ENCODE assay signal across 27 cellular contexts in the genomic region with DNA sequence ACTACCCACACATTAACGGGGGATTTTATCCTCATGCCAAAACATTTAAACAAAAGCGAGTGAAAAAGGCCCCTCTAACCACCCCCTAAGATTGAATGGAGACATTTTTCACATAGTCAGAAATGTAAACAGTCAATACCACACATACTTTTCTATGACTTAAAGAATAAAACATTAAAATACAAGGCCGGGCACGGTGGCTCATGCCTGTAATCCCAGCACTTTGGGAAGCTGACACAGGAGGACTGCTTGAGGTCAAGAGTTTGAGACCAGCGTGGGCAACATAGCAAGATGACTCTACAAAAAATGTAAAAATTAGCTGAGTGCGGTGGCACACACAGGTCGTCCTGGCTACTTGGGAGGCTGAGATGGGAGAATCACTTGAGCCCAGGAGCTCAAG. TPM values are rescaled to one million over a fixed set of nuclear protein-coding genes. Genes with fewer than 3 reads are reported as not detected.
DNase-seq lines count a peak whose midpoint lies in the region; ATAC-seq, FAIRE-seq and TF ChIP-seq lines count a peak whose summit lies in the region.
"Had no signal": no experiment of that assay in that cellular context is flagged by ENCODE, and none has a peak within 500 bp of the region (broad histone marks: within the 10 kb centered on the region; RNA-seq: fewer than 3 reads in every experiment).

No MANE protein-coding gene starts in this region.

- no peak for TF ChIP-seq POLR2A in IMR-90 (IDR thresholded peaks at IDR 0.05; ENCODE audit: low read depth, low read length)
- TF ChIP-seq POLR2A in H1 (IDR thresholded peaks at IDR 0.05; ENCODE audit: control extremely low read depth in 1 of 2, low read depth in 2 of 2, low read length in 2 of 2) = no peak

- H2BK120ac ChIP-seq in IMR-90 (ENCODE audit: low read depth, low read length) (no peak overlapping the region), H1 (replicated peaks; ENCODE audit: low read depth, low read length) (no peak overlapping the region)

- CTCF ChIA-PET in IMR-90 (lab: Yijun Ruan, JAX) (interaction anchor here (0.6 kb wide), 1 partner anchor 95 kb away, joined by 4 read pairs; no protein-coding TSS in a partner anchor), H1 (lab: Charles Lee; ENCODE audit: partially characterized antibody) (interaction anchor here (0.8 kb wide), 1 partner anchor 82 kb away, joined by 3 read pairs; no protein-coding TSS in a partner anchor)

- WGBS in IMR-90 (ENCODE audit: extremely low coverage in 2 of 2, insufficient read length in 1 of 2), 2 experiments = 17% methylated on average over 1 of the region's 7 CpGs; no CpG with 5 or more reads in 1 of the 2 experiments
- WGBS in H1 (ENCODE audit: extremely low coverage in 1 of 2, insufficient coverage in 1 of 2, insufficient read length in 1 of 2, insufficient replicate concordance in 2 of 2, low coverage in 1 of 2, low lambda C conversion rate in 2 of 2, missing lambda C conversion rate in 1 of 2), 2 experiments = 88% methylated on average over 7 of the region's 7 CpGs; no CpG with 5 or more reads in 1 of the 2 experiments

- peaks cover 7% of the 10 kb centered on the region for H3K79me2 ChIP-seq in GM23338 (replicated peaks; ENCODE audit: insufficient read depth)
- 0 out of 4 replicates have a peak, but pooled peaks cover 0 to 11% of the 10 kb centered on the region in 2 experiments for H3K79me2 ChIP-seq in H1 (ENCODE audit: control insufficient read depth in 1 of 2, insufficient read depth in 2 of 2, low read length in 2 of 2)
- H3K79me2 ChIP-seq in MM.1S (ENCODE audit: low read length) = no peaks in the 10 kb centered on the region

- H4K5ac ChIP-seq in IMR-90 (ENCODE audit: low read depth, low read length) (no peak overlapping the region; the same call in 1 of the 2 replicates), H1 (ENCODE audit: insufficient read length, low read depth, low read length) (no peak overlapping the region)

- H3K4me1 ChIP-seq in GM23338 (ENCODE audit: insufficient read depth) (peaks cover 40% of the 10 kb centered on the region), IMR-90 (ENCODE audit: control insufficient read depth, insufficient read depth, low read length) (peaks cover 5% of the 10 kb centered on the region), H1 (replicated peaks in 1 of 4; ENCODE audit: control insufficient read depth in 3 of 4, insufficient read depth in 4 of 4, low read length in 3 of 4) (peaks cover 0 to 6% (median 2%) of the 10 kb centered on the region in 4 experiments; a peak in 3 of 7 replicates), MM.1S (ENCODE audit: low read length) (peaks cover 2% of the 10 kb centered on the region; the same call in 1 of the 2 replicates)
- H3K4me1 ChIP-seq: heart right ventricle, suprapubic skin, upper lobe of right lung had no signal

- H3F3A ChIP-seq in GM23338 (replicated peaks; ENCODE audit: low read depth) (no peaks in the 10 kb centered on the region), MM.1S (ENCODE audit: insufficient read depth, low read length) (peaks cover 5% of the 10 kb centered on the region; the same call in 1 of the 2 replicates)

- H3K18ac ChIP-seq in IMR-90 (ENCODE audit: low read depth, low read length) (no peak overlapping the region), H1 (ENCODE audit: extremely low read depth, low read length) (no peak overlapping the region)

- H2BK20ac ChIP-seq in IMR-90 (ENCODE audit: low read depth, low read length) = no peak overlapping the region
- no peak overlapping the region for H2BK20ac ChIP-seq in H1 (ENCODE audit: low read length)

- H2BK5ac ChIP-seq in IMR-90 (ENCODE audit: low read depth, low read length, poor library complexity, severe bottlenecking) (peak overlapping the region; percentile 57), H1 (ENCODE audit: low read depth, low read length) (peak overlapping the region; percentile 36; the same call in 1 of the 2 replicates)

- peak overlapping the region; percentile 56 for H3K27ac ChIP-seq in GM23338 (ENCODE audit: low read depth)
- H3K27ac ChIP-seq in IMR-90 (ENCODE audit: insufficient read depth, low read length) = peak overlapping the region; percentile 10; the same call in 1 of the 2 replicates
- H3K27ac ChIP-seq in H1 (ENCODE audit: low read depth, low read length) = no peak overlapping the region
- H3K27ac ChIP-seq in MM.1S (ENCODE audit: low read length) = no peak overlapping the region
- H3K27ac ChIP-seq: C4-2B, epithelial cell of prostate, heart right ventricle, suprapubic skin, upper lobe of right lung, VCaP had no signal

- TF ChIP-seq CTCF in GM23338 (conservative IDR thresholded peaks at IDR 0.05; ENCODE audit: low read depth in 2 of 2) = no peak
- no peak for TF ChIP-seq CTCF in IMR-90 (conservative IDR thresholded peaks at IDR 0.05; ENCODE audit: low read depth, low read length)
- TF ChIP-seq CTCF in H1 (IDR thresholded peaks at IDR 0.05; ENCODE audit: control extremely low read depth in 1 of 3, insufficient read depth in 1 of 3, low read depth in 1 of 3, low read length in 3 of 3) = no peak
- no peak for TF ChIP-seq CTCF in MM.1S (IDR thresholded peaks at IDR 0.05; ENCODE audit: low read length)

- ATAC-seq in GM23338 (no peak), IMR-90 (ENCODE audit: low read depth) (peak; percentile 78)
- no peak for ATAC-seq in naive thymus-derived CD8-positive, alpha-beta T cell
- ATAC-seq: activated CD8-positive, alpha-beta memory T cell treated with anti-CD3 and anti-CD28 coated beads, Interleukin-2, amount 10 ng/mL, durations not matched to agents 7 days and 5 days; GM12878; heart right ventricle; left colon; upper lobe of right lung had no signal

- peaks cover 5% of the 10 kb centered on the region; the same call in 1 of the 2 replicates for H3K9me1 ChIP-seq in IMR-90 (ENCODE audit: insufficient read depth, low read length)

- H3K4me2 ChIP-seq in GM23338 (no peak overlapping the region), IMR-90 (ENCODE audit: low read depth, low read length) (peak overlapping the region; percentile 56; the same call in 1 of the 2 replicates), H1 (ENCODE audit: insufficient read depth in 1 of 2, low read depth in 2 of 2, low read length in 2 of 2) (no peak overlapping the region), MM.1S (ENCODE audit: low read depth, low read length) (no peak overlapping the region)

- TF ChIP-seq EP300 in H1 (IDR thresholded peaks at IDR 0.05; ENCODE audit: borderline replicate concordance in 1 of 2, low read depth in 2 of 2, low read length in 2 of 2) = no peak

- no peak for FAIRE-seq in H1 (lab: Jason Lieb, UNC)
- FAIRE-seq: D721Med, GM12878 had no signal

- no peaks in the 10 kb centered on the region for H3K23me2 ChIP-seq in H1 (ENCODE audit: low read depth, low read length)

- H3K9me3 ChIP-seq in IMR-90 (ENCODE audit: control insufficient read depth, insufficient read depth, low read length) (no peaks in the 10 kb centered on the region), H1 (ENCODE audit: insufficient read depth in 2 of 2, low read depth in 1 of 2, low read length in 1 of 2) (no peaks in the 10 kb centered on the region), MM.1S (replicated peaks; ENCODE audit: insufficient read depth, low read length) (no peaks in the 10 kb centered on the region)
- H3K9me3 ChIP-seq: heart right ventricle, suprapubic skin, upper lobe of right lung had no signal

- H3K14ac ChIP-seq in IMR-90 (replicated peaks; ENCODE audit: low read depth, low read length) (no peak overlapping the region), H1 (ENCODE audit: insufficient read length) (no peak overlapping the region)

- peaks cover 57% of the 10 kb centered on the region for H3K4me1 Mint-ChIP-seq in GM23338
- peaks cover 8 to 37% (median 21%) of the 10 kb centered on the region in 4 donors for H3K4me1 Mint-ChIP-seq in naive thymus-derived CD8-positive, alpha-beta T cell

- TF ChIP-seq RAD21 in IMR-90 (IDR thresholded peaks at IDR 0.05; ENCODE audit: low read length) = no peak
- TF ChIP-seq RAD21 in H1 (IDR thresholded peaks at IDR 0.05 in 1 of 2, conservative IDR thresholded peaks at IDR 0.05 in 1 of 2; ENCODE audit: low read depth in 2 of 2, low read length in 2 of 2) = no peak

- no peak for DNase-seq in GM23338 (ENCODE audit: low spot score)
- peak; percentile 60 for DNase-seq in IMR-90
- DNase-seq in H1 (ENCODE audit: low read depth in 1 of 2, low spot score in 2 of 2) = no peak
- DNase-seq in naive thymus-derived CD8-positive, alpha-beta T cell = no peak
- DNase-seq in effector CD4-positive, alpha-beta T cell = no peak
- DNase-seq in MM.1S = no peak
- no peak for DNase-seq in NCI-H2029 (lab: John Stamatoyannopoulos, UW)
- DNase-seq: activated CD4-positive, alpha-beta T cell treated with anti-CD3 and anti-CD28 coated beads, Interleukin-2, amount 10 ng/mL, durations not matched to agents 24 days and 14 days; activated CD8-positive, alpha-beta memory T cell treated with anti-CD3 and anti-CD28 coated beads, Interleukin-2, amount 10 ng/mL, durations not matched to agents 7 days and 5 days; cerebellar nuclear complex; GOT3; heart right ventricle; left colon; NCI-H1105 treated with DMSO at 0.1 percent for 48 hours; NCI-H1930; NCI-H526; NK-92 treated with Interleukin-12 subunit alpha and Interleukin-12 subunit beta, amount 100 ng/mL, for 24 hours; SHP77 treated with DMSO at 0.1 percent for 48 hours; stimulated activated naive CD4-positive, alpha-beta T cell; T-helper 9 cell; upper lobe of right lung had no signal

- H3K36me3 ChIP-seq in GM23338 (ENCODE audit: insufficient read depth) = no peaks in the 10 kb centered on the region; the same call in 1 of the 2 replicates
- H3K36me3 ChIP-seq in IMR-90 (ENCODE audit: control insufficient read depth, insufficient read depth, low read length) = peaks cover 4% of the 10 kb centered on the region
- peaks cover 0 to 13% (median 7%) of the 10 kb centered on the region in 4 experiments; a peak in 4 of 8 replicates for H3K36me3 ChIP-seq in H1 (ENCODE audit: control insufficient read depth in 2 of 4, insufficient read depth in 4 of 4, low read length in 3 of 4)
- H3K36me3 ChIP-seq in MM.1S (replicated peaks; ENCODE audit: insufficient read depth, low read length) = no peaks in the 10 kb centered on the region

- in situ Hi-C loops in IMR-90 (cut with MboI; ENCODE audit: low sequenced_read_pairs) = no loop called here

- no peaks in the 10 kb centered on the region for H4K20me1 ChIP-seq in GM23338 (replicated peaks; ENCODE audit: insufficient read depth)
- no peaks in the 10 kb centered on the region; the same call in 1 of the 2 replicates for H4K20me1 ChIP-seq in IMR-90 (ENCODE audit: insufficient read depth, low read length)
- peaks cover 0 to 2% of the 10 kb centered on the region in 2 experiments for H4K20me1 ChIP-seq in H1 (replicated peaks in 1 of 2; ENCODE audit: control insufficient read depth in 1 of 2, insufficient read depth in 2 of 2, low read length in 2 of 2)
- no peaks in the 10 kb centered on the region for H4K20me1 ChIP-seq in MM.1S (ENCODE audit: insufficient read depth, low read length)

- H3K9me2 ChIP-seq in GM23338 (ENCODE audit: insufficient read depth) (no peaks in the 10 kb centered on the region), MM.1S (replicated peaks; ENCODE audit: insufficient read depth, low read length) (no peaks in the 10 kb centered on the region)

- H3K4ac ChIP-seq in IMR-90 (ENCODE audit: low read depth, low read length) (no peak overlapping the region), H1 (replicated peaks; ENCODE audit: insufficient read length, low read depth, low read length) (no peak overlapping the region)

- POLR2A ChIA-PET in IMR-90 (lab: Charles Lee; ENCODE audit: unreplicated experiment) (no interaction called here), H1 (lab: Charles Lee; ENCODE audit: partially characterized antibody) (interaction anchor here (1.0 to 1.4 kb wide), 2 partner anchors 14 to 16 kb away, joined by 3 read pairs; no protein-coding TSS in a partner anchor)
- POLR2A ChIA-PET in naive thymus-derived CD8-positive, alpha-beta T cell (lab: Charles Lee) = interaction anchor here (0.6 kb wide), 1 partner anchor 179 kb away, joined by 4 read pairs; no protein-coding TSS in a partner anchor

- peak overlapping the region; percentile 87 for H3K27ac Mint-ChIP-seq in GM23338
- H3K27ac Mint-ChIP-seq in naive thymus-derived CD8-positive, alpha-beta T cell = peak overlapping the region in 8 of 10 donors; percentile 9 to 71 (median 56)
- H3K27ac Mint-ChIP-seq: activated CD4-positive, alpha-beta T cell treated with anti-CD3 and anti-CD28 coated beads, Interleukin-2, amount 10 ng/mL, durations not matched to agents 24 days and 14 days; activated CD8-positive, alpha-beta memory T cell treated with anti-CD3 and anti-CD28 coated beads, Interleukin-2, amount 10 ng/mL, durations not matched to agents 7 days and 5 days had no signal

- dilution Hi-C loops in IMR-90 (cut with HindIII; ENCODE audit: low sequenced_read_pairs, unreplicated experiment) = no loop called here

- H3K79me1 ChIP-seq in IMR-90 (ENCODE audit: low read depth in 1 of 2, low read length in 2 of 2) = peaks cover 14 to 45% of the 10 kb centered on the region in 2 experiments; a peak in 3 of 4 replicates
- H3K79me1 ChIP-seq in H1 (ENCODE audit: low read depth, low read length) = 0 out of 2 replicates have a peak, but pooled peaks cover 3% of the 10 kb centered on the region

- no peak overlapping the region for H2AK5ac ChIP-seq in IMR-90 (ENCODE audit: low read depth, low read length)
- no peak overlapping the region for H2AK5ac ChIP-seq in H1 (ENCODE audit: low read depth, low read length)

- H3K27me3 Mint-ChIP-seq in GM23338 (ENCODE audit: insufficient read depth, low read depth, poor library complexity) = no peaks in the 10 kb centered on the region
- H3K27me3 Mint-ChIP-seq in naive thymus-derived CD8-positive, alpha-beta T cell = no peaks in the 10 kb centered on the region
- H3K27me3 Mint-ChIP-seq: activated CD4-positive, alpha-beta T cell treated with anti-CD3 and anti-CD28 coated beads, Interleukin-2, amount 10 ng/mL, durations not matched to agents 24 days and 14 days; activated CD8-positive, alpha-beta memory T cell treated with anti-CD3 and anti-CD28 coated beads, Interleukin-2, amount 10 ng/mL, durations not matched to agents 7 days and 5 days had no signal

- H3K9me3 Mint-ChIP-seq in GM23338 = no peaks in the 10 kb centered on the region
- no peaks in the 10 kb centered on the region for H3K9me3 Mint-ChIP-seq in naive thymus-derived CD8-positive, alpha-beta T cell
- H3K9me3 Mint-ChIP-seq: activated CD4-positive, alpha-beta T cell treated with anti-CD3 and anti-CD28 coated beads, Interleukin-2, amount 10 ng/mL, durations not matched to agents 24 days and 14 days had no signal

- H3K4me3 Mint-ChIP-seq in GM23338 = no peak overlapping the region; the same call in 2 of the 3 replicates
- no peak overlapping the region for H3K4me3 Mint-ChIP-seq in naive thymus-derived CD8-positive, alpha-beta T cell
- H3K4me3 Mint-ChIP-seq: activated CD4-positive, alpha-beta T cell treated with anti-CD3 and anti-CD28 coated beads, Interleukin-2, amount 10 ng/mL, durations not matched to agents 24 days and 14 days; activated CD8-positive, alpha-beta memory T cell treated with anti-CD3 and anti-CD28 coated beads, Interleukin-2, amount 10 ng/mL, durations not matched to agents 7 days and 5 days had no signal

- H3K4me3 ChIP-seq in GM23338 = no peak overlapping the region
- H3K4me3 ChIP-seq in IMR-90 (ENCODE audit: insufficient read depth, low read depth, low read length) = no peak overlapping the region
- H3K4me3 ChIP-seq in H1 (ENCODE audit: extremely low read depth in 1 of 4, insufficient read depth in 2 of 4, low read depth in 3 of 4, low read length in 4 of 4) = no peak overlapping the region
- H3K4me3 ChIP-seq in MM.1S (ENCODE audit: low read length) = no peak overlapping the region
- H3K4me3 ChIP-seq: GM12878, heart right ventricle, suprapubic skin, upper lobe of right lung had no signal

- H4K8ac ChIP-seq in IMR-90 (ENCODE audit: low read depth in 2 of 2, low read length in 2 of 2) = peak overlapping the region in 1 of 2 experiments; percentile 50; a peak in 2 of 4 replicates
- H4K8ac ChIP-seq in H1 (ENCODE audit: extremely low read depth, insufficient read depth, low read length) = no peak overlapping the region; the same call in 1 of the 2 replicates

- H3K56ac ChIP-seq in IMR-90 (ENCODE audit: extremely low read depth, insufficient read depth, low read length) (no peak overlapping the region), H1 (replicated peaks; ENCODE audit: insufficient read length, low read depth, low read length) (no peak overlapping the region)

- BruUV-seq in IMR-90 (replicated peaks; lab: Mats Ljungman, UMichigan) = no TSS peak

- no peak overlapping the region for H2BK12ac ChIP-seq in H1 (ENCODE audit: low read depth, low read length)

- no peak overlapping the region for H2AK9ac ChIP-seq in IMR-90 (replicated peaks; ENCODE audit: low read depth, low read length, poor library complexity)

- H3K23ac ChIP-seq in IMR-90 (ENCODE audit: low read depth, low read length) (no peak overlapping the region), H1 (ENCODE audit: insufficient read length) (no peak overlapping the region)

- H4K91ac ChIP-seq in IMR-90 (ENCODE audit: insufficient read depth, low read depth, low read length) = no peak overlapping the region
- H4K91ac ChIP-seq in H1 (replicated peaks; ENCODE audit: insufficient read length, low read length) = no peak overlapping the region

- H3K9ac ChIP-seq in IMR-90 (ENCODE audit: low read depth, low read length) = no peak overlapping the region
- H3K9ac ChIP-seq in H1 (replicated peaks in 1 of 4; ENCODE audit: extremely low read depth in 1 of 4, low read depth in 3 of 4, low read length in 3 of 4) = no peak overlapping the region
- H3K9ac ChIP-seq in MM.1S (ENCODE audit: low read length) = no peak overlapping the region

- peaks cover 5% of the 10 kb centered on the region for H3K36me3 Mint-ChIP-seq in GM23338 (ENCODE audit: low read depth)
- peaks cover 0 to 46% (median 13%) of the 10 kb centered on the region in 3 donors for H3K36me3 Mint-ChIP-seq in naive thymus-derived CD8-positive, alpha-beta T cell

- no peak overlapping the region for H2AFZ ChIP-seq in GM23338
- H2AFZ ChIP-seq in IMR-90 (replicated peaks; ENCODE audit: low read length, poor library complexity) = no peak overlapping the region
- H2AFZ ChIP-seq in H1 (ENCODE audit: low read length) = no peak overlapping the region
- no peak overlapping the region for H2AFZ ChIP-seq in MM.1S (ENCODE audit: low read length)

- H3K27me3 ChIP-seq in GM23338 (ENCODE audit: insufficient read depth) (no peaks in the 10 kb centered on the region), IMR-90 (ENCODE audit: control insufficient read depth, insufficient read depth, low read length) (no peaks in the 10 kb centered on the region), H1 (replicated peaks in 1 of 4; ENCODE audit: control insufficient read depth in 3 of 4, extremely low read depth in 1 of 4, insufficient read depth in 3 of 4, low read length in 3 of 4) (no peaks in the 10 kb centered on the region), MM.1S (replicated peaks; ENCODE audit: insufficient read depth, low read length) (no peaks in the 10 kb centered on the region)
- H3K27me3 ChIP-seq: heart right ventricle, suprapubic skin, upper lobe of right lung had no signal

- intact Hi-C loops in IMR-90 (cut with micrococcal nuclease) = loop anchor here (5.0 kb wide), 1 partner anchor 42 kb away; no protein-coding TSS in a partner anchor

- no peak overlapping the region for H2BK15ac ChIP-seq in IMR-90 (ENCODE audit: low read depth, low read length)
- H2BK15ac ChIP-seq in H1 (ENCODE audit: low read length) = no peak overlapping the region

RNA-seq across cellular contexts. Expression of gene MPHOSPH8, which starts 47.3 kb away (rescaled TPM):
- 14.3 and 15.6 TPM in 2 replicates for total RNA-seq in GM23338 (2014; rRNA removed; shearing (Covaris generic))
- 27.0 and 31.9 TPM in 2 replicates for polyA plus RNA-seq in GM23338 (2016; fragmentation: Nextera tagmentation; extraction: Ambion mirVana)
- 11.7 and 13.3 TPM in 2 replicates for total RNA-seq in IMR-90 (2012; rRNA removed)
- polyA plus RNA-seq in IMR-90 (2012; rRNA removed) = 15.0 and 16.4 TPM in 2 replicates
- polyA plus RNA-seq in IMR-90 (2012; cell fraction: cytosol; rRNA removed) = 4.3 and 5.5 TPM in 2 replicates
- polyA plus RNA-seq in IMR-90 (2012; cell fraction: nucleus; rRNA removed; ENCODE audit: low replicate concordance) = 6.4 and 45.4 TPM in 2 replicates
- total RNA-seq in H1 (2021; fragmentation: NEBNext Ultra II Directional; extraction: Animal tissue kit (Norgen Biotek cat#: 25700)) = 18.0 and 20.5 TPM in 2 replicates
- 6.7 and 8.3 TPM in 2 replicates for polyA plus RNA-seq in H1 (2011; rRNA removed)
- 9.7 TPM for polyA plus RNA-seq in H1 (2011; cell fraction: cytosol; rRNA removed)
- 9.8 TPM for polyA plus RNA-seq in H1 (2011; cell fraction: nucleus; rRNA removed)
- polyA plus RNA-seq in H1 (2012, experiment 1 of 2) = 20.1 to 37.3 TPM (median 23.0 TPM) in 4 replicates
- 2.5 TPM for polyA plus RNA-seq in H1 (2012, experiment 2 of 2)
- 34.9 TPM for polyA plus RNA-seq in H1 (2013, experiment 1 of 2)
- 31.4 TPM for polyA plus RNA-seq in H1 (2013, experiment 2 of 2)
- 5.0 and 6.7 TPM in 2 replicates for polyA minus RNA-seq in H1 (2011; rRNA and poly(A)+ RNA removed)
- polyA minus RNA-seq in H1 (2011; cell fraction: cytosol; rRNA and poly(A)+ RNA removed) = 5.6 TPM
- polyA minus RNA-seq in H1 (2011; cell fraction: nucleus; rRNA and poly(A)+ RNA removed) = 6.7 TPM
- total RNA-seq in naive thymus-derived CD8-positive, alpha-beta T cell = 100 to 1,000 TPM; 107 to 112 TPM
- 10 to 100 TPM in 2 of 3 donors, 1 to 10 TPM in 1; 8.6 to 17.8 (median 14.4) TPM for polyA plus RNA-seq in naive thymus-derived CD8-positive, alpha-beta T cell

Comparison
In these comparisons a context has a peak if more than half of its experiments do, and no peak if none do; other contexts are left out.
1. H3K27ac ChIP-seq: peak in GM23338 (single experiment) and IMR-90 (single experiment); none in H1 (single experiment) and MM.1S (single experiment).